2 cellular contexts compared by ENCODE assay signal in the genomic region with DNA sequence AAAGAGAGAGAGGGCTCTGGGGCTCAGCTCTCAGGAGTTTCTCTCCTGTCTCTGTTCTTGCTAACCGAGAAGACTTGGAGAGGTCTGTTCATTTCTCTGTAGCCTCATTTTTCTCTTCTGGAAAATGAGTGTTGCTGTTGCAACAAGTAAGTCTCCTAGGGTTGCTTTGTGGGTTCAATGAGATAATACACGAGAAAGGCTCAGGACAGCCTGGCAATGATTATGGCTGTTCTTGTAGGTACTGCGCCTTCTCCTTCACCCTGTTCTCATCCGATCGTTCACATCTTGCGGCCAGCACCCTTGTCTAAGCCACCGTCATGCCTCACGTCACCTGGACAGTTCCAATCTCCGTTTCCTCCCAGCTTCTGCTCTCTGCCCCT.
TF ChIP-seq lines count a peak whose summit lies in the region.

No MANE protein-coding gene starts in this region.

TF ChIP-seq in A549, 52 proteins besides CTCF, POLR2A, EP300 and RAD21:
- TF ChIP-seq MAX (IDR thresholded peaks at IDR 0.05) = no peak
- TF ChIP-seq ZFP36 (IDR thresholded peaks at IDR 0.05; ENCODE audit: borderline replicate concordance, partially characterized antibody) = no peak
- TF ChIP-seq NPAS2 (CRISPR knock-in tag; IDR thresholded peaks at IDR 0.05; ENCODE audit: borderline replicate concordance) = no peak
- no peak for TF ChIP-seq PBX3 (IDR thresholded peaks at IDR 0.05)
- TF ChIP-seq KDM5A (IDR thresholded peaks at IDR 0.05) = no peak
- TF ChIP-seq HOXB13 (CRISPR knock-in tag; IDR thresholded peaks at IDR 0.05; ENCODE audit: low read depth) = no peak
- no peak for TF ChIP-seq EHF (CRISPR knock-in tag; IDR thresholded peaks at IDR 0.05)

TF ChIP-seq in IMR-90, 13 proteins besides CTCF, POLR2A, EP300 and RAD21:
- TF ChIP-seq, protein P1, sequence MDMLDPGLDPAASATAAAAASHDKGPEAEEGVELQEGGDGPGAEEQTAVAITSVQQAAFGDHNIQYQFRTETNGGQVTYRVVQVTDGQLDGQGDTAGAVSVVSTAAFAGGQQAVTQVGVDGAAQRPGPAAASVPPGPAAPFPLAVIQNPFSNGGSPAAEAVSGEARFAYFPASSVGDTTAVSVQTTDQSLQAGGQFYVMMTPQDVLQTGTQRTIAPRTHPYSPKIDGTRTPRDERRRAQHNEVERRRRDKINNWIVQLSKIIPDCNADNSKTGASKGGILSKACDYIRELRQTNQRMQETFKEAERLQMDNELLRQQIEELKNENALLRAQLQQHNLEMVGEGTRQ (IDR thresholded peaks at IDR 0.05; ENCODE audit: low read depth, low read length) = no peak
- TF ChIP-seq MAFK (IDR thresholded peaks at IDR 0.05; ENCODE audit: low read depth, low read length) (no peak), RCOR1 (IDR thresholded peaks at IDR 0.05; ENCODE audit: insufficient replicate concordance, low read length) (no peak), BHLHE40 (IDR thresholded peaks at IDR 0.05; ENCODE audit: low read depth, low read length) (no peak)
